Comparison of ENCODE assay signal across 14 cellular contexts in the genomic region with DNA sequence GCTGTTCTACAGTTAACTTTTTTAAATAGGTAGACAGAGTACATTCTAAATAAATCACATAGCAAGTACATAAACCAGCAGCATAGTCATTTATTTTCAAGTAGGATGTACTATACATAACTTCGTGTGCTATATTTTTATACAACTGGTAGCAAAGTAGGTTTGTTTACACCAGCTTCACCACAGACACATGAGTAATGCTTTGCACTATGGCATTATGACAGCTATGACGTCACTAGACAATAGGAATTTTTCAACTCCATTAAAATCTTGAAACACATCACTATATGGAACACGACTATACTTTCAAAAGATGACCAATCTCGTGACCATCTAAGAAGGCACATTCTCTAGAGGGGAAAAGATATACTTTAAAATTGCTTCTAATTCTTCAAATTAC. TPM values are rescaled to one million over a fixed set of nuclear protein-coding genes. Genes with fewer than 3 reads are reported as not detected.
DNase-seq lines count a peak whose midpoint lies in the region; ATAC-seq and TF ChIP-seq lines count a peak whose summit lies in the region.
"Had no signal": no experiment of that assay in that cellular context is flagged by ENCODE, and none has a peak within 500 bp of the region (broad histone marks: within the 10 kb centered on the region; RNA-seq: fewer than 3 reads in every experiment).

No MANE protein-coding gene starts in this region.

- TF ChIP-seq CTCF in natural killer cell (IDR thresholded peaks at IDR 0.05) = no peak

- H3K4me3 Mint-ChIP-seq in central memory CD8-positive, alpha-beta T cell = no peak overlapping the region
- no peak overlapping the region for H3K4me3 Mint-ChIP-seq in natural killer cell
- H3K4me3 Mint-ChIP-seq: activated naive CD4-positive, alpha-beta T cell treated with anti-CD3 and anti-CD28 coated beads, Interleukin-2, amount 10 ng/mL, durations not matched to agents 7 days and 5 days had no signal

- peaks cover 8% of the 10 kb centered on the region for H3K9me3 Mint-ChIP-seq in central memory CD8-positive, alpha-beta T cell
- peaks cover 5 to 7% of the 10 kb centered on the region in 2 donors for H3K9me3 Mint-ChIP-seq in natural killer cell

- peak; percentile 58 for ATAC-seq in central memory CD8-positive, alpha-beta T cell (replicated peaks; ENCODE audit: extremely low read depth, poor library complexity, severe bottlenecking)
- peak in 2 of 3 donors; percentile 39 to 64 for ATAC-seq in natural killer cell
- ATAC-seq in activated CD4-positive, CD25-positive, alpha-beta regulatory T cell treated with anti-CD3 and anti-CD28 coated beads, Interleukin-2, amount 50 U/mL, for 24 hours = no peak

- H3K36me3 Mint-ChIP-seq in central memory CD8-positive, alpha-beta T cell (ENCODE audit: insufficient read depth) = peaks cover 3% of the 10 kb centered on the region
- peaks cover 14% of the 10 kb centered on the region for H3K36me3 Mint-ChIP-seq in natural killer cell

- intact Hi-C loops in natural killer cell (cut with micrococcal nuclease) = loop anchor here (5.0 kb wide), 1 partner anchor 203 kb away; no protein-coding TSS in a partner anchor

- DNase-seq in EL (peak; percentile 83), LHCN-M2 (ENCODE audit: low read depth) (peak; percentile 36), natural killer cell (no peak), GM03348 (ENCODE audit: low spot score) (no peak), NCI-H1694 treated with DMSO at 0.1 percent for 48 hours (lab: John Stamatoyannopoulos, UW) (no peak)
- DNase-seq in central memory CD8-positive, alpha-beta T cell (ENCODE audit: low spot score in 2 of 2) = no peak
- DNase-seq: activated naive CD4-positive, alpha-beta T cell treated with anti-CD3 and anti-CD28 coated beads, Interleukin-2, amount 10 ng/mL, durations not matched to agents 7 days and 5 days; left ventricle myocardium inferior; NCI-H1694; NCI-H510A had no signal

- H3K4me1 Mint-ChIP-seq in central memory CD8-positive, alpha-beta T cell = no peaks in the 10 kb centered on the region
- H3K4me1 Mint-ChIP-seq in natural killer cell = peaks cover 0 to 11% of the 10 kb centered on the region in 2 donors
- H3K4me1 Mint-ChIP-seq: activated naive CD4-positive, alpha-beta T cell treated with anti-CD3 and anti-CD28 coated beads, Interleukin-2, amount 10 ng/mL, durations not matched to agents 7 days and 5 days had no signal

- peaks cover 21% of the 10 kb centered on the region for H3K27me3 Mint-ChIP-seq in central memory CD8-positive, alpha-beta T cell
- peaks cover 1 to 12% of the 10 kb centered on the region in 2 donors for H3K27me3 Mint-ChIP-seq in natural killer cell (ENCODE audit: low read depth in 2 of 2)
- H3K27me3 Mint-ChIP-seq: activated naive CD4-positive, alpha-beta T cell treated with anti-CD3 and anti-CD28 coated beads, Interleukin-2, amount 10 ng/mL, durations not matched to agents 7 days and 5 days had no signal

- peak overlapping the region; percentile 51 for H3K27ac Mint-ChIP-seq in central memory CD8-positive, alpha-beta T cell (ENCODE audit: low read depth)
- peak overlapping the region in 1 of 2 donors; percentile 59 for H3K27ac Mint-ChIP-seq in natural killer cell
- H3K27ac Mint-ChIP-seq: activated naive CD4-positive, alpha-beta T cell treated with anti-CD3 and anti-CD28 coated beads, Interleukin-2, amount 10 ng/mL, durations not matched to agents 7 days and 5 days had no signal

RNA-seq across cellular contexts. Expression of a gene that starts 3.5 kb away (rescaled TPM):
- not detected in 2 replicates for total RNA-seq in LHCN-M2 (2014; rRNA removed)
- polyA plus RNA-seq in LHCN-M2 (2012) = not detected
- not detected for total RNA-seq in natural killer cell
- total RNA-seq: cerebellum, endothelial cell of umbilical vein, G401, left ventricle myocardium inferior had no signal
- polyA plus RNA-seq: endothelial cell of umbilical vein had no signal

RNA-seq across cellular contexts. Expression of a gene that starts 23.9 kb away (rescaled TPM):
- not detected in 2 replicates for total RNA-seq in LHCN-M2 (2014; rRNA removed)
- not detected for polyA plus RNA-seq in LHCN-M2 (2012)
- not detected for total RNA-seq in natural killer cell
- total RNA-seq: cerebellum, endothelial cell of umbilical vein, G401, left ventricle myocardium inferior had no signal
- polyA plus RNA-seq: endothelial cell of umbilical vein had no signal

Comparison
In these comparisons a context has a peak if more than half of its experiments do, and no peak if none do; other contexts are left out.
1. DNase-seq: peak in EL (single experiment) and LHCN-M2 (single experiment); none in central memory CD8-positive, alpha-beta T cell (0 of 2), natural killer cell (single experiment), GM03348 (single experiment) and NCI-H1694 treated with DMSO at 0.1 percent for 48 hours (single experiment).
2. ATAC-seq: peak in central memory CD8-positive, alpha-beta T cell (single experiment) and natural killer cell (2 of 3); none in activated CD4-positive, CD25-positive, alpha-beta regulatory T cell treated with anti-CD3 and anti-CD28 coated beads, Interleukin-2, amount 50 U/mL, for 24 hours (0 of 2).